ENCODE assay signal across 25 cellular contexts in genomic region chr19:829129-829758, GRCh38. TPM values are rescaled to one million over a fixed set of nuclear protein-coding genes. Genes with fewer than 3 reads are reported as not detected.
"Had no signal": no experiment of that assay in that cellular context is flagged by ENCODE, and none has a peak within 500 bp of the region (broad histone marks: within the 10 kb centered on the region; RNA-seq: fewer than 3 reads in every experiment).

No MANE protein-coding gene starts in this region.

- ATAC-seq: activated T-helper 17 cell treated with anti-CD3 and anti-CD28 coated beads, Interleukin-2, amount 50 U/mL, for 72 hours; T-cell had no signal

- DNase-seq: activated CD4-positive, alpha-beta memory T cell treated with anti-CD3 and anti-CD28 coated beads, Interleukin-2, amount 10 ng/mL, durations not matched to agents 7 days and 5 days; activated CD4-positive, alpha-beta T cell treated with anti-CD3 and anti-CD28 coated beads, Interleukin-2, amount 10 ng/mL, durations not matched to agents 7 days and 5 days; activated CD4-positive, CD25-positive, alpha-beta regulatory T cell; activated gamma-delta T cell; activated naive CD4-positive, alpha-beta T cell treated with anti-CD3 and anti-CD28 coated beads for 36 hours; activated T-cell treated with anti-CD3 and anti-CD28 coated beads for 4 hours; activated T-cell treated with anti-CD3 and anti-CD28 coated beads, Interleukin-2, amount 50 U/mL, for 48 hours; amygdala; KBM-7; NCI-H1105; NCI-H1436; NCI-H1694 treated with DMSO at 0.1 percent for 48 hours; NCI-H2081; NCI-H510A treated with DMSO at 0.1 percent for 48 hours; NCI-H69; NK-92 treated with Interleukin-12 subunit alpha and Interleukin-12 subunit beta, amount 100 ng/mL, for 24 hours; SHP77 treated with DMSO at 0.1 percent for 48 hours; T-cell; T-helper 2 cell; T1000 had no signal

- H3K4me3 ChIP-seq: SK-N-MC had no signal

- H3K27ac ChIP-seq: SK-N-MC, VCaP had no signal

- FAIRE-seq: astrocyte had no signal

RNA-seq across cellular contexts. Expression of gene AZU1, which starts 1.6 kb away (rescaled TPM):
- total RNA-seq: activated CD4-positive, alpha-beta memory T cell treated with anti-CD3 and anti-CD28 coated beads, Interleukin-2, amount 10 ng/mL, durations not matched to agents 7 days and 5 days; activated CD4-positive, alpha-beta T cell treated with anti-CD3 and anti-CD28 coated beads, Interleukin-2, amount 10 ng/mL, durations not matched to agents 7 days and 5 days; activated CD8-positive, alpha-beta memory T cell treated with anti-CD3 and anti-CD28 coated beads for 36 hours; activated naive CD4-positive, alpha-beta T cell treated with anti-CD3 and anti-CD28 coated beads for 36 hours had no signal

RNA-seq across cellular contexts. Expression of gene PLPPR3, which starts 7.5 kb away (rescaled TPM):
- total RNA-seq: activated CD4-positive, alpha-beta memory T cell treated with anti-CD3 and anti-CD28 coated beads, Interleukin-2, amount 10 ng/mL, durations not matched to agents 7 days and 5 days; activated CD4-positive, alpha-beta T cell treated with anti-CD3 and anti-CD28 coated beads, Interleukin-2, amount 10 ng/mL, durations not matched to agents 7 days and 5 days; activated CD8-positive, alpha-beta memory T cell treated with anti-CD3 and anti-CD28 coated beads for 36 hours; activated naive CD4-positive, alpha-beta T cell treated with anti-CD3 and anti-CD28 coated beads for 36 hours; activated T-helper 17 cell treated with anti-CD3 and anti-CD28 coated beads, Interleukin-2, amount 50 U/mL, for 72 hours had no signal

RNA-seq across cellular contexts. Expression of gene PRTN3, which starts 11.6 kb away (rescaled TPM):
- total RNA-seq: activated CD4-positive, alpha-beta memory T cell treated with anti-CD3 and anti-CD28 coated beads, Interleukin-2, amount 10 ng/mL, durations not matched to agents 7 days and 5 days; activated CD4-positive, alpha-beta T cell treated with anti-CD3 and anti-CD28 coated beads, Interleukin-2, amount 10 ng/mL, durations not matched to agents 7 days and 5 days; activated CD8-positive, alpha-beta memory T cell treated with anti-CD3 and anti-CD28 coated beads for 36 hours; activated naive CD4-positive, alpha-beta T cell treated with anti-CD3 and anti-CD28 coated beads for 36 hours; activated T-helper 17 cell treated with anti-CD3 and anti-CD28 coated beads, Interleukin-2, amount 50 U/mL, for 72 hours; astrocyte had no signal

RNA-seq across cellular contexts. Expression of gene ELANE, which starts 22.9 kb away (rescaled TPM):
- total RNA-seq: activated CD4-positive, alpha-beta memory T cell treated with anti-CD3 and anti-CD28 coated beads, Interleukin-2, amount 10 ng/mL, durations not matched to agents 7 days and 5 days; activated CD4-positive, alpha-beta T cell treated with anti-CD3 and anti-CD28 coated beads, Interleukin-2, amount 10 ng/mL, durations not matched to agents 7 days and 5 days; activated CD8-positive, alpha-beta memory T cell treated with anti-CD3 and anti-CD28 coated beads for 36 hours; activated naive CD4-positive, alpha-beta T cell treated with anti-CD3 and anti-CD28 coated beads for 36 hours; activated T-helper 17 cell treated with anti-CD3 and anti-CD28 coated beads, Interleukin-2, amount 50 U/mL, for 72 hours; astrocyte had no signal
